Comparison of ENCODE assay signal across 1 cellular context in genomic region chr10:133318494-133319127, GRCh38.
TF ChIP-seq lines count a peak whose summit lies in the region.

No MANE protein-coding gene starts in this region.

TF ChIP-seq in GM12878, 131 proteins besides CTCF, POLR2A, EP300 and RAD21:
- peak; percentile 54; the same call in 1 of the 2 replicates for TF ChIP-seq SMC3 (IDR thresholded peaks at IDR 0.05; ENCODE audit: borderline replicate concordance, low read length)
- TF ChIP-seq EGR1 (IDR thresholded peaks at IDR 0.05; ENCODE audit: borderline replicate concordance in 1 of 2, low read depth in 2 of 2, low read length in 2 of 2) = no peak
- TF ChIP-seq TCF3 (IDR thresholded peaks at IDR 0.05; ENCODE audit: borderline replicate concordance, insufficient read depth, low read depth, low read length) = no peak
- TF ChIP-seq STAT1 (conservative IDR thresholded peaks at IDR 0.05) = no peak
- TF ChIP-seq YY1 (IDR thresholded peaks at IDR 0.05; ENCODE audit: low read depth, low read length) = 0 out of 2 replicates have a peak, but pooled peaks have one; percentile 28
- 0 out of 2 replicates have a peak, but pooled peaks have one; percentile 18 for TF ChIP-seq IKZF1 (conservative IDR thresholded peaks at IDR 0.05)
- TF ChIP-seq NFXL1 (IDR thresholded peaks at IDR 0.05; ENCODE audit: borderline replicate concordance) = peak; percentile 96
- no peak for TF ChIP-seq SMARCA5 (IDR thresholded peaks at IDR 0.05)
- TF ChIP-seq POU2F2 (IDR thresholded peaks at IDR 0.05; ENCODE audit: borderline replicate concordance, low read depth, low read length) = no peak
- TF ChIP-seq RELA (IDR thresholded peaks at IDR 0.05; ENCODE audit: borderline replicate concordance, partially characterized antibody) = peak; percentile 14
- peak; percentile 15; the same call in 1 of the 2 replicates for TF ChIP-seq CREM (IDR thresholded peaks at IDR 0.05; ENCODE audit: low read depth)
- TF ChIP-seq MAX (IDR thresholded peaks at IDR 0.05; ENCODE audit: low read depth, low read length) = 0 out of 2 replicates have a peak, but pooled peaks have one; percentile 25
- 0 out of 2 replicates have a peak, but pooled peaks have one; percentile 8 for TF ChIP-seq PKNOX1 (IDR thresholded peaks at IDR 0.05)
- TF ChIP-seq STAT3 (IDR thresholded peaks at IDR 0.05; ENCODE audit: low read depth, low read length) = no peak
- TF ChIP-seq LARP7 (IDR thresholded peaks at IDR 0.05) = peak; percentile 43; the same call in 1 of the 2 replicates
- peak in 1 of 2 experiments; percentile 40; a peak in 2 of 4 replicates for TF ChIP-seq BHLHE40 (IDR thresholded peaks at IDR 0.05; ENCODE audit: borderline replicate concordance in 1 of 2, low read depth in 2 of 2, low read length in 1 of 2)
